Comparison of ENCODE assay signal across 1 cellular context in the genomic region with DNA sequence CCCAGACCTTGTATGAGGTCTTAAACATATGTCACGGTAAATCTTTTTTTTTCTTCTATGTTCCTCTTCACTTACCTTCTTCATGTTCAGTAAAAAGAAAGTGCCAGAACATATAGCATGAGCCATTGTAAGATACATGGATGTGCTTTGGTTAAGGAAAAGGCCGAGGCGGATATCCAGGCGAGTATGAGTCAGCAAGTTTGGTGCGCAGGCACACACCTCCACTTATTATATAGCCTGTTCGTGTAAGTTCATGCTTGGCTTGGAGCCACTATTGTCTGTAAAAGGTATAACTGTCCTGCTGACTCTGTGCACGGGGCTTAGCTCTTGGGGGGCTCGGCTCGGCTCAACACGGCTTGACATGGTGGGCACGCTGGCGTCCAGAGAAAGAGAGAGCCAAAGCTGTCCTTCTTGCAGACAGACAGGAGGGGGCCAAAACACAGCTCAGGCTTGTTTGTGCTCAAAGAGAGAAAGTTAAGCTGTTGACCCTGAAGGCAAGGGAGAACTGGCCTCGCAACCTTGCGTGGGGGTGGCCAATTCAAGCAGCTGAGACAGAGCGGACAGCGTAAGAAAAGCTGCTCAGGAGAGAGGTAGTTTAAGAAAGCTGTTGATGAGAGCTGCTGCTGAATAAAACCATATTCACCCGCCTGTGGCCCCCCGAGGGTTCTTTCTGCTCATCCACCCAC.
TF ChIP-seq lines count a peak whose summit lies in the region.

No MANE protein-coding gene starts in this region.

TF ChIP-seq in K562, 482 proteins besides CTCF, POLR2A, EP300 and RAD21 (continued from another document):
- TF ChIP-seq, protein P1, sequence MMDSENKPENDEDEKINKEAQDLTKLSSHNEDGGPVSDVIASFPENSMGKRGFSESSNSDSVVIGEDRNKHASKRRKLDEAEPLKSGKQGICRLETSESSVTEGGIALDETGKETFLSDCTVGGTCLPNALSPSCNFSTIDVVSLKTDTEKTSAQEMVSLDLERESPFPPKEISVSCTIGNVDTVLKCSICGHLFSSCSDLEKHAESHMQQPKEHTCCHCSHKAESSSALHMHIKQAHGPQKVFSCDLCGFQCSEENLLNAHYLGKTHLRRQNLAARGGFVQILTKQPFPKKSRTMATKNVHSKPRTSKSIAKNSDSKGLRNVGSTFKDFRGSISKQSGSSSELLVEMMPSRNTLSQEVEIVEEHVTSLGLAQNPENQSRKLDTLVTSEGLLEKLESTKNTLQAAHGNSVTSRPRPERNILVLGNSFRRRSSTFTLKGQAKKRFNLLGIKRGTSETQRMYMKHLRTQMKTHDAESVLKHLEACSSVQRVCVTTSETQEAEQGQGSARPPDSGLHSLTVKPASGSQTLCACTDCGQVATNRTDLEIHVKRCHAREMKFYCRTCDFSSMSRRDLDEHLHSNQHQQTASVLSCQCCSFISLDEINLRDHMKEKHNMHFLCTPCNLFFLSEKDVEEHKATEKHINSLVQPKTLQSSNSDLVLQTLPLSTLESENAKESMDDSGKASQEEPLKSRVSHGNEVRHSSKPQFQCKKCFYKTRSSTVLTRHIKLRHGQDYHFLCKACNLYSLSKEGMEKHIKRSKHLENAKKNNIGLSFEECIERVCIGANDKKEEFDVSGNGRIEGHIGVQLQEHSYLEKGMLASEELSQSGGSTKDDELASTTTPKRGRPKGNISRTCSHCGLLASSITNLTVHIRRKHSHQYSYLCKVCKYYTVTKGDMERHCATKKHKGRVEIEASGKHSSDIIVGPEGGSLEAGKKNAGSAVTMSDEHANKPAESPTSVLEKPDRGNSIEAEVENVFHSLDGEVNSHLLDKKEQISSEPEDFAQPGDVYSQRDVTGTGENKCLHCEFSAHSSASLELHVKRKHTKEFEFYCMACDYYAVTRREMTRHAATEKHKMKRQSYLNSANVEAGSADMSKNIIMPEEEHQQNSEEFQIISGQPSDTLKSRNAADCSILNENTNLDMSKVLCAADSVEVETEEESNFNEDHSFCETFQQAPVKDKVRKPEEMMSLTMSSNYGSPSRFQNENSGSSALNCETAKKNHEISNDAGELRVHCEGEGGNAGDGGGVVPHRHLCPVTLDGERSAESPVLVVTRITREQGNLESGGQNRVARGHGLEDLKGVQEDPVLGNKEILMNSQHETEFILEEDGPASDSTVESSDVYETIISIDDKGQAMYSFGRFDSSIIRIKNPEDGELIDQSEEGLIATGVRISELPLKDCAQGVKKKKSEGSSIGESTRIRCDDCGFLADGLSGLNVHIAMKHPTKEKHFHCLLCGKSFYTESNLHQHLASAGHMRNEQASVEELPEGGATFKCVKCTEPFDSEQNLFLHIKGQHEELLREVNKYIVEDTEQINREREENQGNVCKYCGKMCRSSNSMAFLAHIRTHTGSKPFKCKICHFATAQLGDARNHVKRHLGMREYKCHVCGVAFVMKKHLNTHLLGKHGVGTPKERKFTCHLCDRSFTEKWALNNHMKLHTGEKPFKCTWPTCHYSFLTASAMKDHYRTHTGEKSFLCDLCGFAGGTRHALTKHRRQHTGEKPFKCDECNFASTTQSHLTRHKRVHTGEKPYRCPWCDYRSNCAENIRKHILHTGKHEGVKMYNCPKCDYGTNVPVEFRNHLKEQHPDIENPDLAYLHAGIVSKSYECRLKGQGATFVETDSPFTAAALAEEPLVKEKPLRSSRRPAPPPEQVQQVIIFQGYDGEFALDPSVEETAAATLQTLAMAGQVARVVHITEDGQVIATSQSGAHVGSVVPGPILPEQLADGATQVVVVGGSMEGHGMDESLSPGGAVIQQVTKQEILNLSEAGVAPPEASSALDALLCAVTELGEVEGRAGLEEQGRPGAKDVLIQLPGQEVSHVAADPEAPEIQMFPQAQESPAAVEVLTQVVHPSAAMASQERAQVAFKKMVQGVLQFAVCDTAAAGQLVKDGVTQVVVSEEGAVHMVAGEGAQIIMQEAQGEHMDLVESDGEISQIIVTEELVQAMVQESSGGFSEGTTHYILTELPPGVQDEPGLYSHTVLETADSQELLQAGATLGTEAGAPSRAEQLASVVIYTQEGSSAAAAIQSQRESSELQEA (IDR thresholded peaks at IDR 0.05; ENCODE audit: low read depth), result no peak
- TF ChIP-seq MTA1 (IDR thresholded peaks at IDR 0.05; ENCODE audit: borderline replicate concordance) (no peak), MEIS2 (IDR thresholded peaks at IDR 0.05; ENCODE audit: partially characterized antibody) (no peak), ZNF217 (CRISPR knock-in tag; IDR thresholded peaks at IDR 0.05) (no peak), ZNF224 (CRISPR knock-in tag; IDR thresholded peaks at IDR 0.05) (no peak), TBP (optimal IDR thresholded peaks at IDR 0.05; ENCODE audit: low read depth, low read length) (no peak), HDAC8 (tag; IDR thresholded peaks at IDR 0.05) (no peak), CREM (IDR thresholded peaks at IDR 0.05; ENCODE audit: low read depth) (no peak), MTF1 (CRISPR knock-in tag; IDR thresholded peaks at IDR 0.05; ENCODE audit: borderline replicate concordance) (no peak), NR4A1 (CRISPR knock-in tag; IDR thresholded peaks at IDR 0.05) (no peak), NR4A1 (tag; IDR thresholded peaks at IDR 0.05) (peak; percentile 91), GABPB1 (CRISPR knock-in tag; IDR thresholded peaks at IDR 0.05) (no peak), ZSCAN32 (CRISPR knock-in tag; IDR thresholded peaks at IDR 0.05) (no peak), BRF1 (IDR thresholded peaks at IDR 0.05; ENCODE audit: borderline replicate concordance, extremely low read depth, insufficient read length) (no peak), HMG20A (CRISPR knock-in tag; conservative IDR thresholded peaks at IDR 0.05) (no peak), ZNF589 (CRISPR knock-in tag; IDR thresholded peaks at IDR 0.05; ENCODE audit: low read depth) (no peak), PYGO2 (tag; IDR thresholded peaks at IDR 0.05) (0 out of 2 replicates have a peak, but pooled peaks have one; percentile 29), TEAD1 (CRISPR knock-in tag; IDR thresholded peaks at IDR 0.05) (peak in 1 of 2 experiments; percentile 44; a peak in 1 of 4 replicates), RNF2 (IDR thresholded peaks at IDR 0.05) (no peak), EP400 (IDR thresholded peaks at IDR 0.05) (no peak; the same call in 1 of the 2 replicates), RHOXF2B (CRISPR knock-in tag; conservative IDR thresholded peaks at IDR 0.05) (no peak)
- TF ChIP-seq, protein P2, sequence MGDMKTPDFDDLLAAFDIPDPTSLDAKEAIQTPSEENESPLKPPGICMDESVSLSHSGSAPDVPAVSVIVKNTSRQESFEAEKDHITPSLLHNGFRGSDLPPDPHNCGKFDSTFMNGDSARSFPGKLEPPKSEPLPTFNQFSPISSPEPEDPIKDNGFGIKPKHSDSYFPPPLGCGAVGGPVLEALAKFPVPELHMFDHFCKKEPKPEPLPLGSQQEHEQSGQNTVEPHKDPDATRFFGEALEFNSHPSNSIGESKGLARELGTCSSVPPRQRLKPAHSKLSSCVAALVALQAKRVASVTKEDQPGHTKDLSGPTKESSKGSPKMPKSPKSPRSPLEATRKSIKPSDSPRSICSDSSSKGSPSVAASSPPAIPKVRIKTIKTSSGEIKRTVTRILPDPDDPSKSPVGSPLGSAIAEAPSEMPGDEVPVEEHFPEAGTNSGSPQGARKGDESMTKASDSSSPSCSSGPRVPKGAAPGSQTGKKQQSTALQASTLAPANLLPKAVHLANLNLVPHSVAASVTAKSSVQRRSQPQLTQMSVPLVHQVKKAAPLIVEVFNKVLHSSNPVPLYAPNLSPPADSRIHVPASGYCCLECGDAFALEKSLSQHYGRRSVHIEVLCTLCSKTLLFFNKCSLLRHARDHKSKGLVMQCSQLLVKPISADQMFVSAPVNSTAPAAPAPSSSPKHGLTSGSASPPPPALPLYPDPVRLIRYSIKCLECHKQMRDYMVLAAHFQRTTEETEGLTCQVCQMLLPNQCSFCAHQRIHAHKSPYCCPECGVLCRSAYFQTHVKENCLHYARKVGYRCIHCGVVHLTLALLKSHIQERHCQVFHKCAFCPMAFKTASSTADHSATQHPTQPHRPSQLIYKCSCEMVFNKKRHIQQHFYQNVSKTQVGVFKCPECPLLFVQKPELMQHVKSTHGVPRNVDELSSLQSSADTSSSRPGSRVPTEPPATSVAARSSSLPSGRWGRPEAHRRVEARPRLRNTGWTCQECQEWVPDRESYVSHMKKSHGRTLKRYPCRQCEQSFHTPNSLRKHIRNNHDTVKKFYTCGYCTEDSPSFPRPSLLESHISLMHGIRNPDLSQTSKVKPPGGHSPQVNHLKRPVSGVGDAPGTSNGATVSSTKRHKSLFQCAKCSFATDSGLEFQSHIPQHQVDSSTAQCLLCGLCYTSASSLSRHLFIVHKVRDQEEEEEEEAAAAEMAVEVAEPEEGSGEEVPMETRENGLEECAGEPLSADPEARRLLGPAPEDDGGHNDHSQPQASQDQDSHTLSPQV (IDR thresholded peaks at IDR 0.05), result peak; percentile 93
- TF ChIP-seq, protein P3, sequence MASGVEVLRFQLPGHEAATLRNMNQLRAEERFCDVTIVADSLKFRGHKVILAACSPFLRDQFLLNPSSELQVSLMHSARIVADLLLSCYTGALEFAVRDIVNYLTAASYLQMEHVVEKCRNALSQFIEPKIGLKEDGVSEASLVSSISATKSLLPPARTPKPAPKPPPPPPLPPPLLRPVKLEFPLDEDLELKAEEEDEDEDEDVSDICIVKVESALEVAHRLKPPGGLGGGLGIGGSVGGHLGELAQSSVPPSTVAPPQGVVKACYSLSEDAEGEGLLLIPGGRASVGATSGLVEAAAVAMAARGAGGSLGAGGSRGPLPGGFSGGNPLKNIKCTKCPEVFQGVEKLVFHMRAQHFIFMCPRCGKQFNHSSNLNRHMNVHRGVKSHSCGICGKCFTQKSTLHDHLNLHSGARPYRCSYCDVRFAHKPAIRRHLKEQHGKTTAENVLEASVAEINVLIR (CRISPR knock-in tag; IDR thresholded peaks at IDR 0.05), result no peak
- TF ChIP-seq, protein P4, sequence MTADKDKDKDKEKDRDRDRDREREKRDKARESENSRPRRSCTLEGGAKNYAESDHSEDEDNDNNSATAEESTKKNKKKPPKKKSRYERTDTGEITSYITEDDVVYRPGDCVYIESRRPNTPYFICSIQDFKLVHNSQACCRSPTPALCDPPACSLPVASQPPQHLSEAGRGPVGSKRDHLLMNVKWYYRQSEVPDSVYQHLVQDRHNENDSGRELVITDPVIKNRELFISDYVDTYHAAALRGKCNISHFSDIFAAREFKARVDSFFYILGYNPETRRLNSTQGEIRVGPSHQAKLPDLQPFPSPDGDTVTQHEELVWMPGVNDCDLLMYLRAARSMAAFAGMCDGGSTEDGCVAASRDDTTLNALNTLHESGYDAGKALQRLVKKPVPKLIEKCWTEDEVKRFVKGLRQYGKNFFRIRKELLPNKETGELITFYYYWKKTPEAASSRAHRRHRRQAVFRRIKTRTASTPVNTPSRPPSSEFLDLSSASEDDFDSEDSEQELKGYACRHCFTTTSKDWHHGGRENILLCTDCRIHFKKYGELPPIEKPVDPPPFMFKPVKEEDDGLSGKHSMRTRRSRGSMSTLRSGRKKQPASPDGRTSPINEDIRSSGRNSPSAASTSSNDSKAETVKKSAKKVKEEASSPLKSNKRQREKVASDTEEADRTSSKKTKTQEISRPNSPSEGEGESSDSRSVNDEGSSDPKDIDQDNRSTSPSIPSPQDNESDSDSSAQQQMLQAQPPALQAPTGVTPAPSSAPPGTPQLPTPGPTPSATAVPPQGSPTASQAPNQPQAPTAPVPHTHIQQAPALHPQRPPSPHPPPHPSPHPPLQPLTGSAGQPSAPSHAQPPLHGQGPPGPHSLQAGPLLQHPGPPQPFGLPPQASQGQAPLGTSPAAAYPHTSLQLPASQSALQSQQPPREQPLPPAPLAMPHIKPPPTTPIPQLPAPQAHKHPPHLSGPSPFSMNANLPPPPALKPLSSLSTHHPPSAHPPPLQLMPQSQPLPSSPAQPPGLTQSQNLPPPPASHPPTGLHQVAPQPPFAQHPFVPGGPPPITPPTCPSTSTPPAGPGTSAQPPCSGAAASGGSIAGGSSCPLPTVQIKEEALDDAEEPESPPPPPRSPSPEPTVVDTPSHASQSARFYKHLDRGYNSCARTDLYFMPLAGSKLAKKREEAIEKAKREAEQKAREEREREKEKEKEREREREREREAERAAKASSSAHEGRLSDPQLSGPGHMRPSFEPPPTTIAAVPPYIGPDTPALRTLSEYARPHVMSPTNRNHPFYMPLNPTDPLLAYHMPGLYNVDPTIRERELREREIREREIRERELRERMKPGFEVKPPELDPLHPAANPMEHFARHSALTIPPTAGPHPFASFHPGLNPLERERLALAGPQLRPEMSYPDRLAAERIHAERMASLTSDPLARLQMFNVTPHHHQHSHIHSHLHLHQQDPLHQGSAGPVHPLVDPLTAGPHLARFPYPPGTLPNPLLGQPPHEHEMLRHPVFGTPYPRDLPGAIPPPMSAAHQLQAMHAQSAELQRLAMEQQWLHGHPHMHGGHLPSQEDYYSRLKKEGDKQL (CRISPR knock-in tag; IDR thresholded peaks at IDR 0.05; ENCODE audit: borderline replicate concordance), result no peak
- TF ChIP-seq, protein P5, sequence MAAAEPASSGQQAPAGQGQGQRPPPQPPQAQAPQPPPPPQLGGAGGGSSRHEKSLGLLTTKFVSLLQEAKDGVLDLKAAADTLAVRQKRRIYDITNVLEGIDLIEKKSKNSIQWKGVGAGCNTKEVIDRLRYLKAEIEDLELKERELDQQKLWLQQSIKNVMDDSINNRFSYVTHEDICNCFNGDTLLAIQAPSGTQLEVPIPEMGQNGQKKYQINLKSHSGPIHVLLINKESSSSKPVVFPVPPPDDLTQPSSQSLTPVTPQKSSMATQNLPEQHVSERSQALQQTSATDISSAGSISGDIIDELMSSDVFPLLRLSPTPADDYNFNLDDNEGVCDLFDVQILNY (CRISPR knock-in tag; IDR thresholded peaks at IDR 0.05), result no peak
- TF ChIP-seq, protein P6, sequence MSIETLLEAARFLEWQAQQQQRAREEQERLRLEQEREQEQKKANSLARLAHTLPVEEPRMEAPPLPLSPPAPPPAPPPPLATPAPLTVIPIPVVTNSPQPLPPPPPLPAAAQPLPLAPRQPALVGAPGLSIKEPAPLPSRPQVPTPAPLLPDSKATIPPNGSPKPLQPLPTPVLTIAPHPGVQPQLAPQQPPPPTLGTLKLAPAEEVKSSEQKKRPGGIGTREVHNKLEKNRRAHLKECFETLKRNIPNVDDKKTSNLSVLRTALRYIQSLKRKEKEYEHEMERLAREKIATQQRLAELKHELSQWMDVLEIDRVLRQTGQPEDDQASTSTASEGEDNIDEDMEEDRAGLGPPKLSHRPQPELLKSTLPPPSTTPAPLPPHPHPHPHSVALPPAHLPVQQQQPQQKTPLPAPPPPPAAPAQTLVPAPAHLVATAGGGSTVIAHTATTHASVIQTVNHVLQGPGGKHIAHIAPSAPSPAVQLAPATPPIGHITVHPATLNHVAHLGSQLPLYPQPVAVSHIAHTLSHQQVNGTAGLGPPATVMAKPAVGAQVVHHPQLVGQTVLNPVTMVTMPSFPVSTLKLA (conservative IDR thresholded peaks at IDR 0.05), result no peak
- TF ChIP-seq, protein P7, sequence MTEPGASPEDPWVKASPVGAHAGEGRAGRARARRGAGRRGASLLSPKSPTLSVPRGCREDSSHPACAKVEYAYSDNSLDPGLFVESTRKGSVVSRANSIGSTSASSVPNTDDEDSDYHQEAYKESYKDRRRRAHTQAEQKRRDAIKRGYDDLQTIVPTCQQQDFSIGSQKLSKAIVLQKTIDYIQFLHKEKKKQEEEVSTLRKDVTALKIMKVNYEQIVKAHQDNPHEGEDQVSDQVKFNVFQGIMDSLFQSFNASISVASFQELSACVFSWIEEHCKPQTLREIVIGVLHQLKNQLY (CRISPR knock-in tag; conservative IDR thresholded peaks at IDR 0.05), result no peak
TF ChIP-seq in K562: peak in this region for 37.
